Comparison of ENCODE assay signal across 7 cellular contexts in the genomic region with DNA sequence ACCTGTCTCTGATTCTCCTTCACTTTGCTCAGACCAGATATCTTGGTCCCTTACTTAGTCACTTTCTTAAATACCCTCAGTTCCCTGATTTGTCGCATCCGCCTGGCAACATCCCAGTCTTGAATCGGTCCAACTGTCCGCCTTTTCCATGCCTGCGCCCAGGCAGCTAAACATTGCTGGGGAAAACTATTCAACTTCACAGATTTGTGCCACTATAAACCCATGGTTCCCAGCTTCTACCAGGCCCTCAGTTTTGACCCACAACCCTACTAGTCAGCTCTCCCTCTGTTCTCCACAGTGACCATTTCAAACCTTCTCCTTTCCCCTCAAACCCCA. TPM values are rescaled to one million over a fixed set of nuclear protein-coding genes. Genes with fewer than 3 reads are reported as not detected.
DNase-seq lines count a peak whose midpoint lies in the region; ATAC-seq and TF ChIP-seq lines count a peak whose summit lies in the region.

No MANE protein-coding gene starts in this region.

- H3K36me3 Mint-ChIP-seq in activated CD4-positive, alpha-beta memory T cell treated with anti-CD3 and anti-CD28 coated beads for 36 hours = no peaks in the 10 kb centered on the region

- no peak for DNase-seq in activated CD4-positive, alpha-beta memory T cell treated with anti-CD3 and anti-CD28 coated beads for 36 hours
- DNase-seq in right cardiac atrium (peak in 1 of 3 donors; percentile 66), GOT3 (lab: John Stamatoyannopoulos, UW) (no peak)

- H3K27ac Mint-ChIP-seq in activated CD4-positive, alpha-beta memory T cell treated with anti-CD3 and anti-CD28 coated beads for 36 hours = no peak overlapping the region

- H3K27ac ChIP-seq in HEK293 (ENCODE audit: extremely low read depth, low read depth, low read length) (no peak overlapping the region), right cardiac atrium (ENCODE audit: low read length) (peak overlapping the region; percentile 75), skeletal muscle tissue (ENCODE audit: low read depth, low read length) (no peak overlapping the region)

- 22% methylated on average over 5 of the region's 5 CpGs for WGBS in right cardiac atrium

- H3K4me1 ChIP-seq in HEK293 (ENCODE audit: control insufficient read depth, insufficient read depth, low read length) (peaks cover 5% of the 10 kb centered on the region), right cardiac atrium (ENCODE audit: control insufficient read depth, insufficient read depth, low read length) (peaks cover 4% of the 10 kb centered on the region), skeletal muscle tissue (ENCODE audit: control insufficient read depth in 3 of 3, insufficient read depth in 3 of 3, low read length in 3 of 3) (peaks cover 0 to 3% (median 0%) of the 10 kb centered on the region in 3 donors)

- H3K27me3 ChIP-seq in right cardiac atrium (ENCODE audit: control insufficient read depth, insufficient read depth) (no peaks in the 10 kb centered on the region), skeletal muscle tissue (ENCODE audit: control insufficient read depth in 3 of 3, insufficient read depth in 3 of 3, low read length in 3 of 3) (peaks cover 0 to 10% (median 0%) of the 10 kb centered on the region in 3 donors)

- no peak overlapping the region for H3K4me3 ChIP-seq in HEK293 (ENCODE audit: low read depth, low read length)
- peak overlapping the region; percentile 96 for H3K4me3 ChIP-seq in right cardiac atrium (ENCODE audit: low read length)
- peak overlapping the region in 2 of 3 donors; percentile 48 to 57 for H3K4me3 ChIP-seq in skeletal muscle tissue (ENCODE audit: low read length in 3 of 3)

- TF ChIP-seq CTCF in HEK293 (tag by site-specific recombination; IDR thresholded peaks at IDR 0.05) = no peak

- H3K36me3 ChIP-seq in HEK293 (ENCODE audit: control insufficient read depth in 2 of 2, insufficient read depth in 1 of 2, low read length in 2 of 2) = peaks cover 0 to under 1% of the 10 kb centered on the region in 2 experiments; a peak in 2 of 3 replicates
- no peaks in the 10 kb centered on the region for H3K36me3 ChIP-seq in skeletal muscle tissue (ENCODE audit: control insufficient read depth in 3 of 3, insufficient read depth in 3 of 3, low read length in 3 of 3)

- ATAC-seq in right cardiac atrium (peak in 1 of 2 donors; percentile 4), HG02610 (IDR thresholded peaks at IDR 0.05; ENCODE audit: unreplicated experiment) (no peak), GM21825 (IDR thresholded peaks at IDR 0.05; ENCODE audit: unreplicated experiment) (no peak)

- H3K9me3 ChIP-seq in HEK293 (ENCODE audit: control insufficient read depth, insufficient read depth, low read depth, low read length) (no peaks in the 10 kb centered on the region), right cardiac atrium (ENCODE audit: control insufficient read depth, low read length) (no peaks in the 10 kb centered on the region), skeletal muscle tissue (ENCODE audit: control insufficient read depth in 3 of 3, low read length in 3 of 3) (no peaks in the 10 kb centered on the region)

- H3K4me1 Mint-ChIP-seq in activated CD4-positive, alpha-beta memory T cell treated with anti-CD3 and anti-CD28 coated beads for 36 hours (ENCODE audit: low read depth) = peaks cover 3% of the 10 kb centered on the region

- peak overlapping the region; percentile 27 for H3K4me3 Mint-ChIP-seq in activated CD4-positive, alpha-beta memory T cell treated with anti-CD3 and anti-CD28 coated beads for 36 hours

- peak overlapping the region in 2 of 3 donors; percentile 19 to 32 for H3K9ac ChIP-seq in skeletal muscle tissue (ENCODE audit: low read depth in 1 of 3, low read length in 3 of 3)

- CTCF ChIA-PET in HEK293 (lab: Yijun Ruan, JAX) = no interaction called here
- CTCF ChIA-PET in activated CD4-positive, alpha-beta memory T cell treated with anti-CD3 and anti-CD28 coated beads for 36 hours (lab: Charles Lee) = no interaction called here

- H3K27me3 Mint-ChIP-seq in activated CD4-positive, alpha-beta memory T cell treated with anti-CD3 and anti-CD28 coated beads for 36 hours = peaks cover 21% of the 10 kb centered on the region

- intact Hi-C loops in activated CD4-positive, alpha-beta memory T cell treated with anti-CD3 and anti-CD28 coated beads for 36 hours (cut with micrococcal nuclease) = no loop called here
- intact Hi-C loops in right cardiac atrium (cut with DNase I) = no loop called here

- no peaks in the 10 kb centered on the region for H3K9me3 Mint-ChIP-seq in activated CD4-positive, alpha-beta memory T cell treated with anti-CD3 and anti-CD28 coated beads for 36 hours

- POLR2A ChIA-PET in HEK293 (lab: Yijun Ruan, JAX) = no interaction called here
- POLR2A ChIA-PET in activated CD4-positive, alpha-beta memory T cell treated with anti-CD3 and anti-CD28 coated beads for 36 hours (lab: Charles Lee) = no interaction called here

TF ChIP-seq in HEK293, 187 proteins besides CTCF, POLR2A, EP300 and RAD21:
- TF ChIP-seq RBAK (tag by site-specific recombination; IDR thresholded peaks at IDR 0.05) (no peak), ZBTB48 (tag by site-specific recombination; IDR thresholded peaks at IDR 0.05) (peak; percentile 76; the same call in 1 of the 2 replicates)
- TF ChIP-seq, protein P1, sequence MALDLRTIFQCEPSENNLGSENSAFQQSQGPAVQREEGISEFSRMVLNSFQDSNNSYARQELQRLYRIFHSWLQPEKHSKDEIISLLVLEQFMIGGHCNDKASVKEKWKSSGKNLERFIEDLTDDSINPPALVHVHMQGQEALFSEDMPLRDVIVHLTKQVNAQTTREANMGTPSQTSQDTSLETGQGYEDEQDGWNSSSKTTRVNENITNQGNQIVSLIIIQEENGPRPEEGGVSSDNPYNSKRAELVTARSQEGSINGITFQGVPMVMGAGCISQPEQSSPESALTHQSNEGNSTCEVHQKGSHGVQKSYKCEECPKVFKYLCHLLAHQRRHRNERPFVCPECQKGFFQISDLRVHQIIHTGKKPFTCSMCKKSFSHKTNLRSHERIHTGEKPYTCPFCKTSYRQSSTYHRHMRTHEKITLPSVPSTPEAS (tag by site-specific recombination; IDR thresholded peaks at IDR 0.05) = no peak

RNA-seq across cellular contexts. Expression of gene FGD1, which starts 0.5 kb away (rescaled TPM):
- total RNA-seq in activated CD4-positive, alpha-beta memory T cell treated with anti-CD3 and anti-CD28 coated beads for 36 hours = under 1 TPM; 0.15 to 0.26 TPM
- total RNA-seq in right cardiac atrium (1 to 10 TPM; 6.3 to 6.7 (median 6.5) TPM), skeletal muscle tissue (4.2 TPM)
- 5.0 TPM for polyA plus RNA-seq in right cardiac atrium

RNA-seq across cellular contexts. Expression of gene GNL3L, which starts 33.5 kb away (rescaled TPM):
- total RNA-seq in activated CD4-positive, alpha-beta memory T cell treated with anti-CD3 and anti-CD28 coated beads for 36 hours = 10 to 100 TPM; 45.8 to 45.9 TPM
- total RNA-seq in right cardiac atrium (10 to 100 TPM; 22.3 to 28.0 (median 23.9) TPM), skeletal muscle tissue (20.9 TPM)
- polyA plus RNA-seq in right cardiac atrium = 10.0 TPM

RNA-seq across cellular contexts. Expression of gene TSR2, which starts 56.3 kb away (rescaled TPM):
- 10 to 100 TPM; 24.1 to 25.4 TPM for total RNA-seq in activated CD4-positive, alpha-beta memory T cell treated with anti-CD3 and anti-CD28 coated beads for 36 hours
- total RNA-seq in right cardiac atrium (10 to 100 TPM; 31.8 to 39.8 (median 38.5) TPM), skeletal muscle tissue (12.5 TPM)
- 42.3 TPM for polyA plus RNA-seq in right cardiac atrium
